ENCODE assay signal across 8 cellular contexts in genomic region chr1:115112496-115113375, GRCh38. TPM values are rescaled to one million over a fixed set of nuclear protein-coding genes. Genes with fewer than 3 reads are reported as not detected.
DNase-seq lines count a peak whose midpoint lies in the region; ATAC-seq and TF ChIP-seq lines count a peak whose summit lies in the region.

No MANE protein-coding gene starts in this region.

- peak; percentile 88 for TF ChIP-seq CTCF in GM12873 (IDR thresholded peaks at IDR 0.05; ENCODE audit: insufficient read depth, low read depth, low read length, missing control alignments)
- TF ChIP-seq CTCF in cardiac muscle cell (IDR thresholded peaks at IDR 0.05; ENCODE audit: low read depth, low read length): peak; percentile 96
- TF ChIP-seq CTCF in sigmoid colon (IDR thresholded peaks at IDR 0.05): peak; percentile 74 to 94 (median 92)

- 27 to 33% methylated on average over 18 of the region's 18 CpGs for WGBS in sigmoid colon, 2 donors

- H3K27me3 ChIP-seq in NT2/D1 (ENCODE audit: insufficient read depth, insufficient read length) (no peaks in the 10 kb centered on the region), cardiac muscle cell (no peaks in the 10 kb centered on the region), sigmoid colon (no peaks in the 10 kb centered on the region)

- no peak for TF ChIP-seq POLR2A in sigmoid colon (IDR thresholded peaks at IDR 0.05)

- ATAC-seq in GM19023 (IDR thresholded peaks at IDR 0.05; ENCODE audit: unreplicated experiment): no peak

- H3K4me3 ChIP-seq in NT2/D1 (ENCODE audit: insufficient read length, low read depth) (no peak overlapping the region), cardiac muscle cell (no peak overlapping the region), sigmoid colon (no peak overlapping the region)

- H3K9ac ChIP-seq in NT2/D1 (ENCODE audit: insufficient read length, low read depth): no peak overlapping the region

- intact Hi-C loops in sigmoid colon (cut with DNase I): loop anchor here (1.0 to 2.0 kb wide), 2 partner anchors 60 to 133 kb away; no protein-coding TSS in a partner anchor

- TF ChIP-seq EP300 in sigmoid colon (IDR thresholded peaks at IDR 0.05): no peak

- H3K9me3 ChIP-seq in NT2/D1 (ENCODE audit: insufficient read depth, low read length): no peaks in the 10 kb centered on the region
- H3K9me3 ChIP-seq in cardiac muscle cell (ENCODE audit: low read depth): no peaks in the 10 kb centered on the region
- peaks cover 0 to 3% (median 1%) of the 10 kb centered on the region in 4 donors for H3K9me3 ChIP-seq in sigmoid colon

- no peaks in the 10 kb centered on the region for H3K36me3 ChIP-seq in NT2/D1 (ENCODE audit: insufficient read depth, insufficient read length, low read length)
- no peaks in the 10 kb centered on the region for H3K36me3 ChIP-seq in cardiac muscle cell
- H3K36me3 ChIP-seq in sigmoid colon: no peaks in the 10 kb centered on the region

- H3K27ac ChIP-seq in cardiac muscle cell (no peak overlapping the region), sigmoid colon (no peak overlapping the region)

- H3K4me1 ChIP-seq in NT2/D1 (ENCODE audit: insufficient read depth, insufficient read length): no peaks in the 10 kb centered on the region
- H3K4me1 ChIP-seq in cardiac muscle cell (ENCODE audit: low read depth): no peaks in the 10 kb centered on the region
- peaks cover 0 to 10% (median 3%) of the 10 kb centered on the region in 4 donors for H3K4me1 ChIP-seq in sigmoid colon

- DNase-seq in NT2/D1 (ENCODE audit: low read depth, low spot score): peak; percentile 40
- peak; percentile 67 to 73 for DNase-seq in activated T-cell treated with anti-CD3 and anti-CD28 coated beads, Interleukin-2, amount 50 U/mL, for 48 hours
- peak; percentile 37 to 53 for DNase-seq in cardiac muscle cell (ENCODE audit: low read depth in 1 of 2, low spot score in 1 of 2)
- DNase-seq in sigmoid colon: no peak
- DNase-seq in NCI-H1436 treated with DMSO at 0.1 percent for 48 hours (lab: John Stamatoyannopoulos, UW): no peak
- no peak for DNase-seq in NCI-H187 treated with DMSO at 0.1 percent for 48 hours (lab: John Stamatoyannopoulos, UW)

RNA-seq across cellular contexts. Expression of gene TSPAN2, which starts 23.4 kb away (rescaled TPM):
- total RNA-seq in cardiac muscle cell: 26.6 and 45.6 TPM in 2 replicates
- polyA plus RNA-seq in cardiac muscle cell: 87.3 and 88.0 TPM in 2 replicates
- total RNA-seq in sigmoid colon: 100 to 1,000 TPM in 2 of 4 donors, 10 to 100 TPM in 2; 61.5 to 122 (median 94.7) TPM
- polyA plus RNA-seq in sigmoid colon: 1 to 10 TPM in 2 of 3 donors, under 1 TPM in 1; 0.46 to 5.5 (median 1.8) TPM

Comparison
In these comparisons a context has a peak if more than half of its experiments do, and no peak if none do; other contexts are left out.
1. DNase-seq: peak in NT2/D1 (single experiment), activated T-cell treated with anti-CD3 and anti-CD28 coated beads, Interleukin-2, amount 50 U/mL, for 48 hours (2 of 2) and cardiac muscle cell (2 of 2); none in sigmoid colon (single experiment), NCI-H1436 treated with DMSO at 0.1 percent for 48 hours (single experiment) and NCI-H187 treated with DMSO at 0.1 percent for 48 hours (single experiment).
2. Peak in every context shown above with its lines, with median percentiles within 50 percentile points of each other: CTCF ChIP-seq.